In the genomic region with DNA sequence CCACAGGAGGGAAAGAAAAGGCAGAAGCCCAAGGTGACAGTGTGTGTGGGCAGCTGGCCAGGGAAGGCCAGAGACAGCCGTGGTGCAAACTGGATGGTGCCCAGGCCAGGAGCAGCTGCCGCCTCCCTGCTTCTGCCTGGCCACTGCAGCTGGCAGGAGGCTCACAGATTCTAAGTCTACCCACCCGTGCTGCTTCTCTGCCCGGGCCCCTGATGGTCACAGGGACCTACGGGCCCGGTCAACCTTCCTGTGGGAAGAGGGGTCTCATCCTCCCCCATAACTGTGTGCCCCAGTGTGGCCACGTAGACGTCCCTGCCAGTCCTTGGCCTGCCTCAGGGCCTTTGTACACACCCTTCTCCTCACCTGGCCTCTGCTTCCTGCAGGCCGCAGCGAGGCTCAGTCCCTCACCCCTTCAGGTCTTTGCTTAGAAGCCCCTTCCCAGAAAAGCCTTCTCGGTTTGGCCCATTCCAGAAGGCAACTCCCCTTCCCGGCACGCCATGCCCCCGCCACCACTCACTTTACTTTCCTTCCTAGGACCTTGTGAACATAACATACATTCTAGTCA, we compare ENCODE assay signal across 19 cellular contexts.
"Had no signal": no experiment of that assay in that cellular context is flagged by ENCODE, and none has a peak within 500 bp of the region (broad histone marks: within the 10 kb centered on the region; RNA-seq: fewer than 3 reads in every experiment).

No MANE protein-coding gene starts in this region.

- H3K9me3 ChIP-seq: ovary, right atrium auricular region, right lobe of liver, testis, thyroid gland, transverse colon, upper lobe of left lung, vagina had no signal

- H3K4me3 ChIP-seq: ovary, right atrium auricular region, right lobe of liver, smooth muscle cell, stomach, testis, thyroid gland, transverse colon, upper lobe of left lung, vagina had no signal

- H3K4me2 ChIP-seq: smooth muscle cell had no signal

- DNase-seq: hippocampal formation; kidney glomerular epithelial cell; left cardiac atrium; naive thymus-derived CD8-positive, alpha-beta T cell; ovary; right lobe of liver; stimulated activated CD4-positive, alpha-beta T cell treated with anti-CD3 and anti-CD28 coated beads, Interleukin-1b, Interleukin-23, amount 100 ng/mL, for 48 hours; stimulated activated CD4-positive, alpha-beta T cell treated with anti-CD3 and anti-CD28 coated beads, Interleukin-2, amount 100 ng/mL, for 48 hours; stimulated activated CD4-positive, alpha-beta T cell treated with anti-CD3 and anti-CD28 coated beads, Interleukin-4, amount 100 ng/mL, for 4 hours; stimulated activated CD8-positive, alpha-beta memory T cell treated with anti-CD3 and anti-CD28 coated beads, Interleukin-4, amount 100 ng/mL, for 48 hours; stimulated activated naive CD8-positive, alpha-beta T cell treated with anti-CD3 and anti-CD28 coated beads, Interleukin-15, Interleukin-2, amounts not matched to agents 100 U/mL and 50 U/mL, for 24 hours; stomach; testis; thyroid gland; transverse colon had no signal

- H3K36me3 ChIP-seq: ovary, right atrium auricular region, right lobe of liver, stomach, thyroid gland, transverse colon, upper lobe of left lung, vagina had no signal

- H3K4me1 ChIP-seq: right lobe of liver, stomach, thyroid gland, transverse colon, upper lobe of left lung, vagina had no signal

- H3K27me3 ChIP-seq: ovary, right atrium auricular region, right lobe of liver, testis, thyroid gland, transverse colon, upper lobe of left lung, vagina had no signal

- H3K27ac ChIP-seq: ovary, right atrium auricular region, right lobe of liver, stomach, testis, thyroid gland, transverse colon, upper lobe of left lung, vagina had no signal
